In genomic region chr15:62389887-62390792, GRCh38 we compare ENCODE assay signal across 1 cellular context.
TF ChIP-seq lines count a peak whose summit lies in the region.

TLN2 (plus strand) TSS chr15:62390550.

TF ChIP-seq in SK-N-SH treated with all-trans-retinoic acid at 6 μM for 48 hours, 23 proteins besides CTCF, POLR2A, EP300 and RAD21:
- TF ChIP-seq TSHZ2 (CRISPR knock-in tag; IDR thresholded peaks at IDR 0.05) (0 out of 2 replicates have a peak, but pooled peaks have one; percentile 34), BACH2 (CRISPR knock-in tag; IDR thresholded peaks at IDR 0.05; ENCODE audit: borderline replicate concordance) (no peak), ESRRG (CRISPR knock-in tag; IDR thresholded peaks at IDR 0.05) (no peak), GLIS3 (CRISPR knock-in tag; IDR thresholded peaks at IDR 0.05) (no peak), CSRNP3 (CRISPR knock-in tag; IDR thresholded peaks at IDR 0.05) (no peak), ZNF8 (CRISPR knock-in tag; IDR thresholded peaks at IDR 0.05) (no peak), ZNF70 (CRISPR knock-in tag; IDR thresholded peaks at IDR 0.05) (no peak), OSR1 (CRISPR knock-in tag; IDR thresholded peaks at IDR 0.05) (no peak)
